1 cellular context compared by ENCODE assay signal in the genomic region with DNA sequence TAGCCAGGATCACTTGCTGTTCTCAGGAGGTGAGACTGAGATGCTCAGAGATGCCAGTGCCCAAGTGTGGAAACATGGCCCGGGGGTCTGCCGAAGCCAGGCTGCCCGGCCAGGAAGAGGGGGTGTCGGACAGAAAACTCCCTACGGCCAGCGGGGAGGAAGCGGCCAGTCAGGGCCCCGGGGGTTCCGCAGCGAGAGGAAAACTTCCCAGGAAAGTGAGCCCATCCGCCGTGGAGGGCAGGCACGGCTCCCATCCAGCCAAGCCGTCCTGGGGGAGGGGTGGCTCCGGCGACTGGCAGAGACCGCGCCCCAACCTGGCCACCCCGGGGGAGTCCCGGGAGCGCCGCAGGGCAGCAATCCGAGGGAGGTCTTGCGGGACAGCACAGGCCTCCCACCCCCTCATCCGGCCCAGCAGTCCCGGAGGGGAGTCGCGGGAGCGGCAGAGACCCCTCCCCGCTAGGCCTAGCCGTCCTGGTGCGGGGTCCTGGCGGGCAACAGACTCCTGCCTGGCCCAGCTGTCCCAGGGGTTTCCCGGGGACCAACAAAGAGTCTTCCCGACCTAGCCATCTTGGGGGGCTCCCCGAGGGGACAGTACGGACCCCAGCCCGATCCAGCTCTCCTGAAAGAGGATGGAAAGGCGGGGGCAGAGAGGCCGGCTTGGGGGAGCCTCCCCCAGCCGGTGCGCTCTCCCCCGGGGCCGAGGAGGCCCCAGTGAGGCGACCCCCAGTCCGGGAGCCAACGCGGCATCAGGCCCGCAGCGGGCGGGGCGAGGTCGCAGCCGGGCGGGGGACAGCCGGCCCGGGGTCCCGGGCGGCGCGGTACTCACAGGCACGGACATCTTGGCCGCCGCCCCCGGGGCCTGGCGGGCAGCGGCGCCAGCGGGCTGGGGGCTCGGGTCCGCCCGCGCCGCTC.
TF ChIP-seq lines count a peak whose summit lies in the region.

No MANE protein-coding gene starts in this region.

TF ChIP-seq in HepG2, 621 proteins besides CTCF, POLR2A, EP300 and RAD21 (continued from another document and continues in another):
- TF ChIP-seq, protein P1, sequence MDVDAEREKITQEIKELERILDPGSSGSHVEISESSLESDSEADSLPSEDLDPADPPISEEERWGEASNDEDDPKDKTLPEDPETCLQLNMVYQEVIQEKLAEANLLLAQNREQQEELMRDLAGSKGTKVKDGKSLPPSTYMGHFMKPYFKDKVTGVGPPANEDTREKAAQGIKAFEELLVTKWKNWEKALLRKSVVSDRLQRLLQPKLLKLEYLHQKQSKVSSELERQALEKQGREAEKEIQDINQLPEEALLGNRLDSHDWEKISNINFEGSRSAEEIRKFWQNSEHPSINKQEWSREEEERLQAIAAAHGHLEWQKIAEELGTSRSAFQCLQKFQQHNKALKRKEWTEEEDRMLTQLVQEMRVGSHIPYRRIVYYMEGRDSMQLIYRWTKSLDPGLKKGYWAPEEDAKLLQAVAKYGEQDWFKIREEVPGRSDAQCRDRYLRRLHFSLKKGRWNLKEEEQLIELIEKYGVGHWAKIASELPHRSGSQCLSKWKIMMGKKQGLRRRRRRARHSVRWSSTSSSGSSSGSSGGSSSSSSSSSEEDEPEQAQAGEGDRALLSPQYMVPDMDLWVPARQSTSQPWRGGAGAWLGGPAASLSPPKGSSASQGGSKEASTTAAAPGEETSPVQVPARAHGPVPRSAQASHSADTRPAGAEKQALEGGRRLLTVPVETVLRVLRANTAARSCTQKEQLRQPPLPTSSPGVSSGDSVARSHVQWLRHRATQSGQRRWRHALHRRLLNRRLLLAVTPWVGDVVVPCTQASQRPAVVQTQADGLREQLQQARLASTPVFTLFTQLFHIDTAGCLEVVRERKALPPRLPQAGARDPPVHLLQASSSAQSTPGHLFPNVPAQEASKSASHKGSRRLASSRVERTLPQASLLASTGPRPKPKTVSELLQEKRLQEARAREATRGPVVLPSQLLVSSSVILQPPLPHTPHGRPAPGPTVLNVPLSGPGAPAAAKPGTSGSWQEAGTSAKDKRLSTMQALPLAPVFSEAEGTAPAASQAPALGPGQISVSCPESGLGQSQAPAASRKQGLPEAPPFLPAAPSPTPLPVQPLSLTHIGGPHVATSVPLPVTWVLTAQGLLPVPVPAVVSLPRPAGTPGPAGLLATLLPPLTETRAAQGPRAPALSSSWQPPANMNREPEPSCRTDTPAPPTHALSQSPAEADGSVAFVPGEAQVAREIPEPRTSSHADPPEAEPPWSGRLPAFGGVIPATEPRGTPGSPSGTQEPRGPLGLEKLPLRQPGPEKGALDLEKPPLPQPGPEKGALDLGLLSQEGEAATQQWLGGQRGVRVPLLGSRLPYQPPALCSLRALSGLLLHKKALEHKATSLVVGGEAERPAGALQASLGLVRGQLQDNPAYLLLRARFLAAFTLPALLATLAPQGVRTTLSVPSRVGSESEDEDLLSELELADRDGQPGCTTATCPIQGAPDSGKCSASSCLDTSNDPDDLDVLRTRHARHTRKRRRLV (CRISPR knock-in tag; IDR thresholded peaks at IDR 0.05), result no peak
- TF ChIP-seq THAP11 (CRISPR knock-in tag; IDR thresholded peaks at IDR 0.05) (no peak), PCBP1 (IDR thresholded peaks at IDR 0.05; ENCODE audit: borderline replicate concordance, low read depth, low read length) (0 out of 2 replicates have a peak, but pooled peaks have one; percentile 40), CAMTA2 (CRISPR knock-in tag; IDR thresholded peaks at IDR 0.05; ENCODE audit: borderline replicate concordance) (peak; percentile 83; the same call in 1 of the 2 replicates), ZKSCAN8 (CRISPR knock-in tag; IDR thresholded peaks at IDR 0.05; ENCODE audit: borderline replicate concordance) (no peak), SSRP1 (CRISPR knock-in tag; IDR thresholded peaks at IDR 0.05) (no peak), NCOA1 (CRISPR knock-in tag; IDR thresholded peaks at IDR 0.05) (peak; percentile 64; the same call in 1 of the 2 replicates), FOXA3 (CRISPR knock-in tag; IDR thresholded peaks at IDR 0.05) (no peak), PITX1 (CRISPR knock-in tag; IDR thresholded peaks at IDR 0.05) (no peak), ZNF652 (CRISPR knock-in tag; IDR thresholded peaks at IDR 0.05; ENCODE audit: borderline replicate concordance, low read depth) (no peak), ZNF496 (CRISPR knock-in tag; IDR thresholded peaks at IDR 0.05; ENCODE audit: insufficient replicate concordance) (no peak), ZNF607 (CRISPR knock-in tag; IDR thresholded peaks at IDR 0.05; ENCODE audit: borderline replicate concordance) (peak; percentile 58; the same call in 1 of the 2 replicates), MXD4 (CRISPR knock-in tag; IDR thresholded peaks at IDR 0.05) (no peak), ZNF572 (CRISPR knock-in tag; IDR thresholded peaks at IDR 0.05) (0 out of 2 replicates have a peak, but pooled peaks have one; percentile 30), ZNF746 (CRISPR knock-in tag; IDR thresholded peaks at IDR 0.05) (no peak), FIP1L1 (IDR thresholded peaks at IDR 0.05; ENCODE audit: borderline replicate concordance, insufficient read depth, low read depth, low read length) (no peak), ADNP (CRISPR knock-in tag; IDR thresholded peaks at IDR 0.05) (no peak), FOXO1 (CRISPR knock-in tag; IDR thresholded peaks at IDR 0.05) (0 out of 2 replicates have a peak, but pooled peaks have one; percentile 22), FOSL2 (CRISPR knock-in tag; IDR thresholded peaks at IDR 0.05) (no peak), CBX1 (IDR thresholded peaks at IDR 0.05; ENCODE audit: low read depth) (no peak), MED8 (CRISPR knock-in tag; IDR thresholded peaks at IDR 0.05; ENCODE audit: insufficient replicate concordance) (no peak), ZNF781 (CRISPR knock-in tag; IDR thresholded peaks at IDR 0.05; ENCODE audit: borderline replicate concordance, not compliant biosample characterization) (peak; percentile 75)
- TF ChIP-seq, protein P2, sequence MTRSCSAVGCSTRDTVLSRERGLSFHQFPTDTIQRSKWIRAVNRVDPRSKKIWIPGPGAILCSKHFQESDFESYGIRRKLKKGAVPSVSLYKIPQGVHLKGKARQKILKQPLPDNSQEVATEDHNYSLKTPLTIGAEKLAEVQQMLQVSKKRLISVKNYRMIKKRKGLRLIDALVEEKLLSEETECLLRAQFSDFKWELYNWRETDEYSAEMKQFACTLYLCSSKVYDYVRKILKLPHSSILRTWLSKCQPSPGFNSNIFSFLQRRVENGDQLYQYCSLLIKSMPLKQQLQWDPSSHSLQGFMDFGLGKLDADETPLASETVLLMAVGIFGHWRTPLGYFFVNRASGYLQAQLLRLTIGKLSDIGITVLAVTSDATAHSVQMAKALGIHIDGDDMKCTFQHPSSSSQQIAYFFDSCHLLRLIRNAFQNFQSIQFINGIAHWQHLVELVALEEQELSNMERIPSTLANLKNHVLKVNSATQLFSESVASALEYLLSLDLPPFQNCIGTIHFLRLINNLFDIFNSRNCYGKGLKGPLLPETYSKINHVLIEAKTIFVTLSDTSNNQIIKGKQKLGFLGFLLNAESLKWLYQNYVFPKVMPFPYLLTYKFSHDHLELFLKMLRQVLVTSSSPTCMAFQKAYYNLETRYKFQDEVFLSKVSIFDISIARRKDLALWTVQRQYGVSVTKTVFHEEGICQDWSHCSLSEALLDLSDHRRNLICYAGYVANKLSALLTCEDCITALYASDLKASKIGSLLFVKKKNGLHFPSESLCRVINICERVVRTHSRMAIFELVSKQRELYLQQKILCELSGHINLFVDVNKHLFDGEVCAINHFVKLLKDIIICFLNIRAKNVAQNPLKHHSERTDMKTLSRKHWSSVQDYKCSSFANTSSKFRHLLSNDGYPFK (CRISPR knock-in tag; IDR thresholded peaks at IDR 0.05; ENCODE audit: borderline replicate concordance), result no peak; the same call in 1 of the 2 replicates
- TF ChIP-seq, protein P3, sequence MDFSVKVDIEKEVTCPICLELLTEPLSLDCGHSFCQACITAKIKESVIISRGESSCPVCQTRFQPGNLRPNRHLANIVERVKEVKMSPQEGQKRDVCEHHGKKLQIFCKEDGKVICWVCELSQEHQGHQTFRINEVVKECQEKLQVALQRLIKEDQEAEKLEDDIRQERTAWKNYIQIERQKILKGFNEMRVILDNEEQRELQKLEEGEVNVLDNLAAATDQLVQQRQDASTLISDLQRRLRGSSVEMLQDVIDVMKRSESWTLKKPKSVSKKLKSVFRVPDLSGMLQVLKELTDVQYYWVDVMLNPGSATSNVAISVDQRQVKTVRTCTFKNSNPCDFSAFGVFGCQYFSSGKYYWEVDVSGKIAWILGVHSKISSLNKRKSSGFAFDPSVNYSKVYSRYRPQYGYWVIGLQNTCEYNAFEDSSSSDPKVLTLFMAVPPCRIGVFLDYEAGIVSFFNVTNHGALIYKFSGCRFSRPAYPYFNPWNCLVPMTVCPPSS (IDR thresholded peaks at IDR 0.05), result no peak
- TF ChIP-seq, protein P4, sequence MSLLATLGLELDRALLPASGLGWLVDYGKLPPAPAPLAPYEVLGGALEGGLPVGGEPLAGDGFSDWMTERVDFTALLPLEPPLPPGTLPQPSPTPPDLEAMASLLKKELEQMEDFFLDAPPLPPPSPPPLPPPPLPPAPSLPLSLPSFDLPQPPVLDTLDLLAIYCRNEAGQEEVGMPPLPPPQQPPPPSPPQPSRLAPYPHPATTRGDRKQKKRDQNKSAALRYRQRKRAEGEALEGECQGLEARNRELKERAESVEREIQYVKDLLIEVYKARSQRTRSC (CRISPR knock-in tag; IDR thresholded peaks at IDR 0.05; ENCODE audit: low read depth), result no peak
- TF ChIP-seq, protein P5, sequence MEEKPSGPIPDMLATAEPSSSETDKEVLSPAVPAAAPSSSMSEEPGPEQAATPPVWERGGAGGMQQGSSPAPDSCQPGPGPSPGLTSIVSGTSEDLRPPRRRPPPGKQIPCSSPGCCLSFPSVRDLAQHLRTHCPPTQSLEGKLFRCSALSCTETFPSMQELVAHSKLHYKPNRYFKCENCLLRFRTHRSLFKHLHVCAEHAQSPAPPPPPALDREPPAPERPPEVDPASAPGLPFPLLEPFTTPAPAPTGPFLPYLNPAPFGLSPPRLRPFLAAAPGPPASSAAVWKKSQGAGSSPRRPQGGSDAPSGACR (CRISPR knock-in tag; IDR thresholded peaks at IDR 0.05), result no peak
- TF ChIP-seq, protein P6, sequence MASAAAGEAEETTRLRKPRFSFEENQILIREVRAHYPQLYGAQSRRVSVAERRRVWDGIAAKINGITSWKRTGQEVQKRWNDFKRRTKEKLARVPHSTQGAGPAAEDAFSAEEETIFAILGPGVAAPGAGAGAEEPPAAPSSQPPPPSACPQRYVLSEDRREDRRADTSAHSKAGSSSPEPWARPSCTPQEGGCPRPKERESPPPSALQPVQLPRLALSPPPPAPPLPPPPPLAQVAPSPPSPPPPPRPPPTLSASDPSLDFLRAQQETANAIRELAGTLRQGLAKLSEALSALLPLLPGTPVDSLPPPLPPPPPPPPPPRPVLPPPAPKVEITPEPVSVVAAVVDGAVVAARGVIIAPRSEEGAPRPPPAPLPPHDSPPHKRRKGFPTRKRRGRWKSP (CRISPR knock-in tag; IDR thresholded peaks at IDR 0.05), result peak; percentile 21; the same call in 1 of the 2 replicates
- TF ChIP-seq, protein P7, sequence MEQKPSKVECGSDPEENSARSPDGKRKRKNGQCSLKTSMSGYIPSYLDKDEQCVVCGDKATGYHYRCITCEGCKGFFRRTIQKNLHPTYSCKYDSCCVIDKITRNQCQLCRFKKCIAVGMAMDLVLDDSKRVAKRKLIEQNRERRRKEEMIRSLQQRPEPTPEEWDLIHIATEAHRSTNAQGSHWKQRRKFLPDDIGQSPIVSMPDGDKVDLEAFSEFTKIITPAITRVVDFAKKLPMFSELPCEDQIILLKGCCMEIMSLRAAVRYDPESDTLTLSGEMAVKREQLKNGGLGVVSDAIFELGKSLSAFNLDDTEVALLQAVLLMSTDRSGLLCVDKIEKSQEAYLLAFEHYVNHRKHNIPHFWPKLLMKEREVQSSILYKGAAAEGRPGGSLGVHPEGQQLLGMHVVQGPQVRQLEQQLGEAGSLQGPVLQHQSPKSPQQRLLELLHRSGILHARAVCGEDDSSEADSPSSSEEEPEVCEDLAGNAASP (CRISPR knock-in tag; IDR thresholded peaks at IDR 0.05; ENCODE audit: borderline replicate concordance), result no peak
- TF ChIP-seq, protein P8, sequence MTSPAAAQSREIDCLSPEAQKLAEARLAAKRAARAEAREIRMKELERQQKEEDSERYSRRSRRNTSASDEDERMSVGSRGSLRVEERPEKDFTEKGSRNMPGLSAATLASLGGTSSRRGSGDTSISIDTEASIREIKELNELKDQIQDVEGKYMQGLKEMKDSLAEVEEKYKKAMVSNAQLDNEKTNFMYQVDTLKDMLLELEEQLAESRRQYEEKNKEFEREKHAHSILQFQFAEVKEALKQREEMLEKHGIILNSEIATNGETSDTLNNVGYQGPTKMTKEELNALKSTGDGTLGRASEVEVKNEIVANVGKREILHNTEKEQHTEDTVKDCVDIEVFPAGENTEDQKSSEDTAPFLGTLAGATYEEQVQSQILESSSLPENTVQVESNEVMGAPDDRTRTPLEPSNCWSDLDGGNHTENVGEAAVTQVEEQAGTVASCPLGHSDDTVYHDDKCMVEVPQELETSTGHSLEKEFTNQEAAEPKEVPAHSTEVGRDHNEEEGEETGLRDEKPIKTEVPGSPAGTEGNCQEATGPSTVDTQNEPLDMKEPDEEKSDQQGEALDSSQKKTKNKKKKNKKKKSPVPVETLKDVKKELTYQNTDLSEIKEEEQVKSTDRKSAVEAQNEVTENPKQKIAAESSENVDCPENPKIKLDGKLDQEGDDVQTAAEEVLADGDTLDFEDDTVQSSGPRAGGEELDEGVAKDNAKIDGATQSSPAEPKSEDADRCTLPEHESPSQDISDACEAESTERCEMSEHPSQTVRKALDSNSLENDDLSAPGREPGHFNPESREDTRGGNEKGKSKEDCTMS (CRISPR knock-in tag; conservative IDR thresholded peaks at IDR 0.05), result no peak
- TF ChIP-seq, protein P9, sequence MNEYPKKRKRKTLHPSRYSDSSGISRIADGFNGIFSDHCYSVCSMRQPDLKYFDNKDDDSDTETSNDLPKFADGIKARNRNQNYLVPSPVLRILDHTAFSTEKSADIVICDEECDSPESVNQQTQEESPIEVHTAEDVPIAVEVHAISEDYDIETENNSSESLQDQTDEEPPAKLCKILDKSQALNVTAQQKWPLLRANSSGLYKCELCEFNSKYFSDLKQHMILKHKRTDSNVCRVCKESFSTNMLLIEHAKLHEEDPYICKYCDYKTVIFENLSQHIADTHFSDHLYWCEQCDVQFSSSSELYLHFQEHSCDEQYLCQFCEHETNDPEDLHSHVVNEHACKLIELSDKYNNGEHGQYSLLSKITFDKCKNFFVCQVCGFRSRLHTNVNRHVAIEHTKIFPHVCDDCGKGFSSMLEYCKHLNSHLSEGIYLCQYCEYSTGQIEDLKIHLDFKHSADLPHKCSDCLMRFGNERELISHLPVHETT (CRISPR knock-in tag; conservative IDR thresholded peaks at IDR 0.05), result no peak
